ENCODE assay signal across 1 cellular context in the genomic region with DNA sequence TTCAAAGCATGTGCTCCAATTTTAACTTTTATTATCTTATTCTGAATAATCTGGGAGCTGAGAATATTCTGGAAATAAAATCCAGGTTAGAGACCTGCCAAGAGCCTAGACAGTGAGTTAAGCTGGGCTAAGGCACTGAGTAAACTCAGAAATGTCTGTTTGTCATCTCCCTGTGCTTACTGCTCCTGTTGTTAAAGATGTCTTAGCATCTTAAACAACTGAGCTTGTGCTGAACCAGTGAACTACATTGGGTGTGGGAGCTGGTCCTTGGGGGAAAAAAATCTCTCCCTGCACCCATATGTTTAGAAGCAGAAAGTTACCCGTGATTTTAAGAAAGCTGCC.
A peak's percentile ranks its signal among the peaks of the same experiment; 100 is the strongest.
TF ChIP-seq lines count a peak whose summit lies in the region.

No MANE protein-coding gene starts in this region.

TF ChIP-seq in SK-N-SH, 30 proteins besides CTCF, POLR2A, EP300 and RAD21 (continued from another document):
- TF ChIP-seq, protein P1, sequence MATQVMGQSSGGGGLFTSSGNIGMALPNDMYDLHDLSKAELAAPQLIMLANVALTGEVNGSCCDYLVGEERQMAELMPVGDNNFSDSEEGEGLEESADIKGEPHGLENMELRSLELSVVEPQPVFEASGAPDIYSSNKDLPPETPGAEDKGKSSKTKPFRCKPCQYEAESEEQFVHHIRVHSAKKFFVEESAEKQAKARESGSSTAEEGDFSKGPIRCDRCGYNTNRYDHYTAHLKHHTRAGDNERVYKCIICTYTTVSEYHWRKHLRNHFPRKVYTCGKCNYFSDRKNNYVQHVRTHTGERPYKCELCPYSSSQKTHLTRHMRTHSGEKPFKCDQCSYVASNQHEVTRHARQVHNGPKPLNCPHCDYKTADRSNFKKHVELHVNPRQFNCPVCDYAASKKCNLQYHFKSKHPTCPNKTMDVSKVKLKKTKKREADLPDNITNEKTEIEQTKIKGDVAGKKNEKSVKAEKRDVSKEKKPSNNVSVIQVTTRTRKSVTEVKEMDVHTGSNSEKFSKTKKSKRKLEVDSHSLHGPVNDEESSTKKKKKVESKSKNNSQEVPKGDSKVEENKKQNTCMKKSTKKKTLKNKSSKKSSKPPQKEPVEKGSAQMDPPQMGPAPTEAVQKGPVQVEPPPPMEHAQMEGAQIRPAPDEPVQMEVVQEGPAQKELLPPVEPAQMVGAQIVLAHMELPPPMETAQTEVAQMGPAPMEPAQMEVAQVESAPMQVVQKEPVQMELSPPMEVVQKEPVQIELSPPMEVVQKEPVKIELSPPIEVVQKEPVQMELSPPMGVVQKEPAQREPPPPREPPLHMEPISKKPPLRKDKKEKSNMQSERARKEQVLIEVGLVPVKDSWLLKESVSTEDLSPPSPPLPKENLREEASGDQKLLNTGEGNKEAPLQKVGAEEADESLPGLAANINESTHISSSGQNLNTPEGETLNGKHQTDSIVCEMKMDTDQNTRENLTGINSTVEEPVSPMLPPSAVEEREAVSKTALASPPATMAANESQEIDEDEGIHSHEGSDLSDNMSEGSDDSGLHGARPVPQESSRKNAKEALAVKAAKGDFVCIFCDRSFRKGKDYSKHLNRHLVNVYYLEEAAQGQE (IDR thresholded peaks at IDR 0.05; ENCODE audit: low read depth, low read length) = no peak
- 0 out of 2 replicates have a peak, but pooled peaks have one; percentile 18 for TF ChIP-seq FOSL2 (IDR thresholded peaks at IDR 0.05; ENCODE audit: borderline replicate concordance, low read depth)
- TF ChIP-seq, protein P2, sequence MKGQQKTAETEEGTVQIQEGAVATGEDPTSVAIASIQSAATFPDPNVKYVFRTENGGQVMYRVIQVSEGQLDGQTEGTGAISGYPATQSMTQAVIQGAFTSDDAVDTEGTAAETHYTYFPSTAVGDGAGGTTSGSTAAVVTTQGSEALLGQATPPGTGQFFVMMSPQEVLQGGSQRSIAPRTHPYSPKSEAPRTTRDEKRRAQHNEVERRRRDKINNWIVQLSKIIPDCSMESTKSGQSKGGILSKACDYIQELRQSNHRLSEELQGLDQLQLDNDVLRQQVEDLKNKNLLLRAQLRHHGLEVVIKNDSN (IDR thresholded peaks at IDR 0.05; ENCODE audit: borderline replicate concordance, low read depth) = no peak
- TF ChIP-seq FOXM1 (IDR thresholded peaks at IDR 0.05; ENCODE audit: low read depth) = no peak
- no peak for TF ChIP-seq MXI1 (IDR thresholded peaks at IDR 0.05; ENCODE audit: low read depth, low read length)
TF ChIP-seq in SK-N-SH: peak in this region for 1.
